1 cellular context compared by ENCODE assay signal in genomic region chr3:79378064-79378463, GRCh38.
TF ChIP-seq lines count a peak whose summit lies in the region.

No MANE protein-coding gene starts in this region.

TF ChIP-seq in IMR-90, 13 proteins besides CTCF, POLR2A, EP300 and RAD21:
- peak; percentile 68 for TF ChIP-seq CEBPB (IDR thresholded peaks at IDR 0.05; ENCODE audit: low read depth, low read length)
- TF ChIP-seq RFX5 (IDR thresholded peaks at IDR 0.05; ENCODE audit: low read depth, low read length): no peak
